In genomic region chr11:98616256-98616655, GRCh38 we compare ENCODE assay signal across 17 cellular contexts.
"Had no signal": no experiment of that assay in that cellular context is flagged by ENCODE, and none has a peak within 500 bp of the region (broad histone marks: within the 10 kb centered on the region; RNA-seq: fewer than 3 reads in every experiment).

No MANE protein-coding gene starts in this region.

- H3K36me3 ChIP-seq: brain microvascular endothelial cell, gastrocnemius medialis, heart left ventricle, right atrium auricular region had no signal

- H3K9me3 ChIP-seq: gastrocnemius medialis, right atrium auricular region had no signal

- H3K4me1 ChIP-seq: gastrocnemius medialis, heart left ventricle, right atrium auricular region had no signal

- DNase-seq: activated CD4-positive, alpha-beta T cell treated with anti-CD3 and anti-CD28 coated beads, Interleukin-2, amount 10 ng/mL, durations not matched to agents 7 days and 5 days; activated CD4-positive, CD25-positive, alpha-beta regulatory T cell; activated CD8-positive, alpha-beta memory T cell treated with anti-CD3 and anti-CD28 coated beads for 24 hours; activated gamma-delta T cell treated with Interleukin-2 at 50 U/mL for 16 hours; activated naive CD8-positive, alpha-beta T cell treated with anti-CD3 and anti-CD28 coated beads for 36 hours; brain microvascular endothelial cell; effector memory CD4-positive, alpha-beta T cell; gastrocnemius medialis; heart left ventricle; mucosa of descending colon; naive thymus-derived CD4-positive, alpha-beta T cell; posterior cingulate gyrus; stimulated activated naive CD8-positive, alpha-beta T cell treated with anti-CD3 and anti-CD28 coated beads, Interleukin-15, amount 100 ng/mL, for 72 hours; SW 1271 had no signal

- ATAC-seq: gastrocnemius medialis; heart left ventricle; mucosa of descending colon; naive thymus-derived CD4-positive, alpha-beta T cell; stimulated activated naive CD8-positive, alpha-beta T cell treated with anti-CD3 and anti-CD28 coated beads, Interleukin-15, amount 100 ng/mL, for 72 hours had no signal

- H3K27me3 ChIP-seq: brain microvascular endothelial cell, gastrocnemius medialis, right atrium auricular region had no signal

- H3K4me3 ChIP-seq: gastrocnemius medialis, heart left ventricle, mucosa of descending colon, right atrium auricular region, skin epidermis had no signal

- H3K27ac ChIP-seq: brain microvascular endothelial cell, epithelial cell of prostate, gastrocnemius medialis, heart left ventricle, right atrium auricular region, skin epidermis had no signal
